8 cellular contexts compared by ENCODE assay signal in the genomic region with DNA sequence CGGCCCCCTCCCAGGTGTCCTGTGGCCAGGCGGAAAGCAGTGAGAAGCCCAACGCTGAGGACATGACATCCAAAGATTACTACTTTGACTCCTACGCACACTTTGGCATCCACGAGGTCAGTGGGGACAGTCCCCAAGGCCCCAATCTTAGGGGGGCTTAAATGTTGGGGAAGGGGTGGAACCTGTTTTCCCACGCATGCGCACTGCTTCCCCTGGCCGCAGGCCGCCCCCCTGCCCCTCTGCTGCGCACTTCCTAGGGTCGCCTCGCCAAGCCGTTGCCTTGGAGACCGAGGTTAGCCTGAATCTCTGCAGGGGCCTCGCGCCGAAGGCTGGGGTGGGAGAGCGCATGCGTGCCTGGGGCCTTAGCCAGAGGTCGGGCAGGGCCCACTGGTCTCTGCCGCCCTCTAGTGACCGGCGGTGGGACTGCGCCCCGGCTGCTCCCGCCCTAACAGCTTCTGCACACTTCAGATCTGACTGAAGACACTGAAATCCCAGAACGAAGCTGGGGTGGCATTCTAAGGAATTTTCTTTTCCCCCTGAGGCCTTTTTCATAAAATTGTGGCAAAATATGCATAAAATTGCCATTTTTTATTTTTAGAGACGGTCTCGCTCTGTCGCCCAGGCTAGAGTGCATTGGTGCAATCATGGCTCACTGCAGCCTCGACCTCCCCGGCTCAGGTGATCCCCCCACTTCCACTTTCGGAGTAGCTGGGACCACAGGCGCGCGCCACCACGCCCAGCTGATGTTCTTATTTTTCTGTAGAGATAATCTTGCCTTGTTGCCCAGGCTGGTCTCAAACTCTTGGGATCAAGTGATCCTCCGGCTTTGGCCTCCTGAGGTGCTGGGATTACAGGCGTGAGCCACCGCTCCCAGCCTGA. TPM values are rescaled to one million over a fixed set of nuclear protein-coding genes. Genes with fewer than 3 reads are reported as not detected.
DNase-seq lines count a peak whose midpoint lies in the region; ATAC-seq, FAIRE-seq and TF ChIP-seq lines count a peak whose summit lies in the region.

No MANE protein-coding gene starts in this region.

- TF ChIP-seq POLR2A in H54 (IDR thresholded peaks at IDR 0.05; ENCODE audit: low read depth, low read length), result no peak

- no peak for FAIRE-seq in H54 (lab: Jason Lieb, UNC)

- intact Hi-C loops in left colon (cut with DNase I, micrococcal nuclease), result no loop called here

- DNase-seq in AG08395 (ENCODE audit: low spot score) (peak; percentile 96), H54 (ENCODE audit: insufficient read length, low spot score) (peak; percentile 96), NCI-H460 (ENCODE audit: extremely low read depth, low read depth) (peak; percentile 68), cerebellum (ENCODE audit: low spot score) (peak; percentile 92), left colon (peak; percentile 79 to 92)
- DNase-seq in activated CD4-positive, alpha-beta T cell treated with anti-CD3 and anti-CD28 coated beads for 4 hours, result peak; percentile 89 to 95
- peak; percentile 93 for DNase-seq in stimulated activated CD4-positive, alpha-beta T cell treated with anti-CD3 and anti-CD28 coated beads, Interleukin-1b, Interleukin-23, amount 100 ng/mL, for 48 hours

- ATAC-seq in left colon (peak; percentile 17), GM18520 (IDR thresholded peaks at IDR 0.05; ENCODE audit: unreplicated experiment) (no peak)

RNA-seq across cellular contexts. Expression of gene PRMT1, which starts 3.6 kb away (rescaled TPM):
- total RNA-seq in NCI-H460 (2014; rRNA removed; shearing (Covaris generic)), result 228 and 254 TPM in 2 replicates
- polyA plus RNA-seq in NCI-H460 (2014; cell fraction: nucleus; rRNA removed), result 447 and 497 TPM in 2 replicates
- 147 TPM for total RNA-seq in cerebellum
- total RNA-seq in left colon, result 10 to 100 TPM; 66.7 to 83.9 TPM

RNA-seq across cellular contexts. Expression of gene ADM5, which starts 8.7 kb away (rescaled TPM):
- 3.1 and 3.2 TPM in 2 replicates for total RNA-seq in NCI-H460 (2014; rRNA removed; shearing (Covaris generic))
- polyA plus RNA-seq in NCI-H460 (2014; cell fraction: nucleus; rRNA removed), result 44.4 and 49.0 TPM in 2 replicates
- total RNA-seq in cerebellum (1.5 TPM), left colon (1 to 10 TPM in 1 of 2 donors, under 1 TPM in 1; 0.98 to 1.1 TPM)

RNA-seq across cellular contexts. Expression of gene CPT1C, which starts 10.2 kb away (rescaled TPM):
- 1.7 and 2.2 TPM in 2 replicates for total RNA-seq in NCI-H460 (2014; rRNA removed; shearing (Covaris generic))
- 0.63 TPM in 1 of 2 replicates, not detected in the other for polyA plus RNA-seq in NCI-H460 (2014; cell fraction: nucleus; rRNA removed)
- total RNA-seq in cerebellum (31.0 TPM), left colon (1 to 10 TPM; 1.5 to 2.0 TPM)

RNA-seq across cellular contexts. Expression of gene BCL2L12, which starts 15.0 kb away (rescaled TPM):
- 16.4 and 17.5 TPM in 2 replicates for total RNA-seq in NCI-H460 (2014; rRNA removed; shearing (Covaris generic))
- polyA plus RNA-seq in NCI-H460 (2014; cell fraction: nucleus; rRNA removed), result 17.6 and 25.0 TPM in 2 replicates
- total RNA-seq in cerebellum (1.2 TPM), left colon (10 to 100 TPM; 13.8 to 14.9 TPM)

RNA-seq across cellular contexts. Expression of gene IRF3, which starts 15.1 kb away (rescaled TPM):
- total RNA-seq in NCI-H460 (2014; rRNA removed; shearing (Covaris generic)), result 36.5 and 38.0 TPM in 2 replicates
- 48.5 and 62.9 TPM in 2 replicates for polyA plus RNA-seq in NCI-H460 (2014; cell fraction: nucleus; rRNA removed)
- 11.3 TPM for total RNA-seq in cerebellum
- total RNA-seq in left colon, result 10 to 100 TPM; 69.0 to 83.1 TPM
